ENCODE assay signal across 2 cellular contexts in genomic region chr15:68062946-68063345, GRCh38.
TF ChIP-seq lines count a peak whose summit lies in the region.

No MANE protein-coding gene starts in this region.

TF ChIP-seq in HEK293, 187 proteins besides CTCF, POLR2A, EP300 and RAD21:
- TF ChIP-seq BCL6B (tag by site-specific recombination; IDR thresholded peaks at IDR 0.05) (no peak), KLF17 (tag by site-specific recombination; IDR thresholded peaks at IDR 0.05) (no peak), ZNF362 (tag by site-specific recombination; IDR thresholded peaks at IDR 0.05) (peak; percentile 5; the same call in 1 of the 2 replicates), ZNF155 (tag by site-specific recombination; IDR thresholded peaks at IDR 0.05) (no peak)

TF ChIP-seq in GM12878, 131 proteins besides CTCF, POLR2A, EP300 and RAD21:
- TF ChIP-seq CBX3 (IDR thresholded peaks at IDR 0.05; ENCODE audit: borderline replicate concordance, low read depth) (no peak), ZNF274 (IDR thresholded peaks at IDR 0.05; ENCODE audit: insufficient read depth, insufficient read length) (no peak), MTA2 (IDR thresholded peaks at IDR 0.05; ENCODE audit: low read depth) (no peak), NKRF (conservative IDR thresholded peaks at IDR 0.05) (no peak)
